ENCODE assay signal across 8 cellular contexts in the genomic region with DNA sequence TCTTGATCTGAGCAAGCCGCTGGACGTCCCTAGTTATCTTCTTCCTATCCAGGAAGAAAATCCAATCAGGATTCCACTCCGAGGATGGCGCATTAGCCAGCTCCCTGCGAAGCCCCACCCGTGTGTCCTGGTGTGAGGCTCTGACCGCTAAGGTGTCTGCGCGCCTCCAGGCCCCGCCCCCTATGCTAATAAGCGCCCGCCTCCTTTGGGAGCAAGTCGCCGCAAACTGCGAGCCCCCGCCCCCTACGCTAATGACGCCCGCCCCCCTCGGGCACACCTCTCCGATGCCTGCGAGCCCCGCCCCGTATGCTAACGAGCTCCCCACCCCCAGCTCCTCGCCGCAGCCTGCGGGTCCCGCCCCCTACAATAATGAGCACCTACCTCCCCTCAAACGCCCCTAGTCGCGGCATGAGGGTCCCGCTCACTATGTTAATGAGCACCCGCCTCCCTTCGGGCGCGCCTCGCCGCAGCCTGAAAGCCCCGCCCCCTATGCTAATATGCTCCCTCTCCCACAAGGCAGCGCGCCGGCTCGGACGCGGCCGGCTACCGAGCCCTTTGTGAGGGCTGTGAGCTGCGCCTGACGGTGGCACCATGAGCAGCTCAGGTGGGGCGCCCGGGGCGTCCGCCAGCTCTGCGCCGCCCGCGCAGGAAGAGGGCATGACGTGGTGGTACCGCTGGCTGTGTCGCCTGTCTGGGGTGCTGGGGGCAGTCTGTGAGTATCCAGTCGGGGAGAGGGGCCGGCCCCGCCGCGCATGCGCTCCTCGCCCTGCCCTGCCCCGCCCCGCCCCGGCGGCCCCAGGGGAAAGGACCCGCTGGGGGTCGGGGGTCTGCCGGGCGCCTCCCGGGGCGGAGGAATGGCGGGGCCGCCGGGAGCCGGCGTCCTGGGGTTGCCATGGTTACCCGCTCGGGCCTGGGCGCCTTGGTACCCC. TPM values are rescaled to one million over a fixed set of nuclear protein-coding genes. Genes with fewer than 3 reads are reported as not detected.
DNase-seq lines count a peak whose midpoint lies in the region; ATAC-seq, FAIRE-seq and TF ChIP-seq lines count a peak whose summit lies in the region.

A gene (plus strand): TSS at position 503 of the 929 bp plus-strand sequence. CDS start 89 bp downstream, at position 592.

- no peaks in the 10 kb centered on the region for H3K9me3 Mint-ChIP-seq in activated T-helper 17 cell treated with anti-CD3 and anti-CD28 coated beads, Interleukin-2, amount 50 U/mL, for 72 hours
- H3K9me3 Mint-ChIP-seq in naive thymus-derived CD8-positive, alpha-beta T cell, result no peaks in the 10 kb centered on the region
- no peaks in the 10 kb centered on the region for H3K9me3 Mint-ChIP-seq in stimulated activated memory B cell treated with anti-CD40 and anti-IgM and Interleukin-4, amounts not matched to agents 10 μg/mL and 1 μg/mL and 100 μg/mL, for 72 hours

- TF ChIP-seq CTCF in fibroblast of mammary gland (conservative IDR thresholded peaks at IDR 0.05; ENCODE audit: control insufficient read depth, insufficient read depth, low read depth, low read length), result no peak

- peak; percentile 53 for FAIRE-seq in RCC 7860 (lab: Jason Lieb, UNC)

- POLR2A ChIA-PET in naive thymus-derived CD8-positive, alpha-beta T cell (lab: Charles Lee), result interaction anchor here (0.6 to 2.0 kb wide), 9 partner anchors 9 to 429 kb away, joined by 3 to 10 read pairs (median 4); a partner anchor contains a TSS

- DNase-seq in DMS79 (lab: John Stamatoyannopoulos, UW) (peak; percentile 99), Kasumi-1 (lab: John Stamatoyannopoulos, UW) (peak; percentile 80 to 90), RCC 7860 (ENCODE audit: low spot score) (peak; percentile 83), fibroblast of mammary gland (ENCODE audit: low read depth) (peak; percentile 76)
- DNase-seq in naive thymus-derived CD8-positive, alpha-beta T cell, result peak; percentile 87 to 96 (median 88)

- no peaks in the 10 kb centered on the region for H3K4me1 Mint-ChIP-seq in activated T-helper 17 cell treated with anti-CD3 and anti-CD28 coated beads, Interleukin-2, amount 50 U/mL, for 72 hours
- peaks cover 4 to 15% (median 13%) of the 10 kb centered on the region in 4 donors for H3K4me1 Mint-ChIP-seq in naive thymus-derived CD8-positive, alpha-beta T cell
- H3K4me1 Mint-ChIP-seq in stimulated activated memory B cell treated with anti-CD40 and anti-IgM and Interleukin-4, amounts not matched to agents 10 μg/mL and 1 μg/mL and 100 μg/mL, for 72 hours, result peaks cover 42% of the 10 kb centered on the region

- peak; percentile 59 for ATAC-seq in GM21825 (IDR thresholded peaks at IDR 0.05; ENCODE audit: unreplicated experiment)
- ATAC-seq in activated T-helper 17 cell treated with anti-CD3 and anti-CD28 coated beads, Interleukin-2, amount 50 U/mL, for 72 hours (replicated peaks), result peak; percentile 91
- ATAC-seq in naive thymus-derived CD8-positive, alpha-beta T cell, result peak; percentile 83 to 88
- peak; percentile 88 for ATAC-seq in stimulated activated memory B cell treated with anti-CD40 and anti-IgM and Interleukin-4, amounts not matched to agents 10 μg/mL and 1 μg/mL and 100 μg/mL, for 72 hours

- H3K4me3 ChIP-seq in fibroblast of mammary gland (ENCODE audit: control insufficient read depth, low read depth, low read length), result peak within 1 kb of the TSS; percentile 63

- no peaks in the 10 kb centered on the region for H3K27me3 Mint-ChIP-seq in activated T-helper 17 cell treated with anti-CD3 and anti-CD28 coated beads, Interleukin-2, amount 50 U/mL, for 72 hours
- no peaks in the 10 kb centered on the region for H3K27me3 Mint-ChIP-seq in naive thymus-derived CD8-positive, alpha-beta T cell
- peaks cover 18% of the 10 kb centered on the region for H3K27me3 Mint-ChIP-seq in stimulated activated memory B cell treated with anti-CD40 and anti-IgM and Interleukin-4, amounts not matched to agents 10 μg/mL and 1 μg/mL and 100 μg/mL, for 72 hours

- H3K27ac Mint-ChIP-seq in activated T-helper 17 cell treated with anti-CD3 and anti-CD28 coated beads, Interleukin-2, amount 50 U/mL, for 72 hours, result peak within 1 kb of the TSS; percentile 72
- peak within 1 kb of the TSS; percentile 84 to 97 (median 96) for H3K27ac Mint-ChIP-seq in naive thymus-derived CD8-positive, alpha-beta T cell
- peak within 1 kb of the TSS; percentile 97 for H3K27ac Mint-ChIP-seq in stimulated activated memory B cell treated with anti-CD40 and anti-IgM and Interleukin-4, amounts not matched to agents 10 μg/mL and 1 μg/mL and 100 μg/mL, for 72 hours

- H3K36me3 Mint-ChIP-seq in activated T-helper 17 cell treated with anti-CD3 and anti-CD28 coated beads, Interleukin-2, amount 50 U/mL, for 72 hours (ENCODE audit: low read depth), result no peaks in the 10 kb centered on the region
- H3K36me3 Mint-ChIP-seq in naive thymus-derived CD8-positive, alpha-beta T cell, result no peaks in the 10 kb centered on the region
- peaks cover 9% of the 10 kb centered on the region for H3K36me3 Mint-ChIP-seq in stimulated activated memory B cell treated with anti-CD40 and anti-IgM and Interleukin-4, amounts not matched to agents 10 μg/mL and 1 μg/mL and 100 μg/mL, for 72 hours

- H3K4me3 Mint-ChIP-seq in activated T-helper 17 cell treated with anti-CD3 and anti-CD28 coated beads, Interleukin-2, amount 50 U/mL, for 72 hours, result peak within 1 kb of the TSS; percentile 86
- H3K4me3 Mint-ChIP-seq in naive thymus-derived CD8-positive, alpha-beta T cell, result peak within 1 kb of the TSS; percentile 84 to 98 (median 91)
- peak within 1 kb of the TSS; percentile 94 for H3K4me3 Mint-ChIP-seq in stimulated activated memory B cell treated with anti-CD40 and anti-IgM and Interleukin-4, amounts not matched to agents 10 μg/mL and 1 μg/mL and 100 μg/mL, for 72 hours

RNA-seq across cellular contexts. Expression of the gene that starts here (rescaled TPM):
- 1 to 10 TPM in 1 of 2 donors, under 1 TPM in 1; 0.41 to 3.0 TPM for total RNA-seq in activated T-helper 17 cell treated with anti-CD3 and anti-CD28 coated beads, Interleukin-2, amount 50 U/mL, for 72 hours
- 1 to 10 TPM; 4.4 to 4.9 TPM for total RNA-seq in naive thymus-derived CD8-positive, alpha-beta T cell
- polyA plus RNA-seq in naive thymus-derived CD8-positive, alpha-beta T cell, result 1 to 10 TPM; 2.5 to 3.7 (median 3.5) TPM

Comparison
In these comparisons a context has a peak if more than half of its experiments do, and no peak if none do; other contexts are left out.
1. Peak in every context shown above with its lines: DNase-seq, ATAC-seq and H3K4me3 ChIP-seq.